ENCODE assay signal across 22 cellular contexts in the genomic region with DNA sequence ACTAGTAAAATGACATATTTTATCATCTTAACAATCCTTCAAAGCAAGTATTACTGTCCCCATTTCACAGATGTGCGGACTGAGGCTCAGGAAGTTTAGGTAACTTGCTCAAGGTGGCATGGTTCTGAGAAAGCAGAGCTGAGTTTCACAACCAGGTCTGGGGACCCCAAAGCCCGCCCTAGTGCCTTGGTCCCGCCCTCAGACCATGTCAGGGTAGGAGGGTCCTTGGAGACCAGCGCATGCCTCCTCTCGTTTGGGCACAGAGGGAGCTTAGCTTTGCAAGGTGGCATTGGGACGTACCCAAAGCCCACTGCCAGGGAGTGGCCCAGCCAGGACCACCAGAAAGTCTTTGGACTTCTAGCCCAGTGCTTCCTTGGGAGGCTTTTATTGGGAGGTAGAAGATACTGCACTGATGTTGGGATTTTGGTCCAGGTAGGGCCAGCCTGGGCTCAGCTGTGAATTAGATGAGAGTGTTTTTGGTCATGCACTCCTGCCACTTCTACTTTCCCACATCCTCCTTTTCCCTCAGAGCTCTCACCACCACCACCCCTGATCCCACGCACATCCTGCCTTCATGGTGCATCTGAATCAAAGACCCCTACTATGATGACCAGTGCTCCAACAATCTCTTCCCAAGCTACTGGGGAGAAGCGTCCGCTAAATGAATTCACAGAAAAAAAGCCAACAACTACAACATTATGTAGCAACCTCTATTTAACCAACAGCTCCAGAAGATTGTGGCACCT.
DNase-seq lines count a peak whose midpoint lies in the region; ATAC-seq and TF ChIP-seq lines count a peak whose summit lies in the region.
"Had no signal": no experiment of that assay in that cellular context is flagged by ENCODE, and none has a peak within 500 bp of the region (broad histone marks: within the 10 kb centered on the region; RNA-seq: fewer than 3 reads in every experiment).

No MANE protein-coding gene starts in this region.

- H4K20me1 ChIP-seq in osteoblast (ENCODE audit: insufficient read depth, low read length), result no peaks in the 10 kb centered on the region
- no peaks in the 10 kb centered on the region for H4K20me1 ChIP-seq in hepatocyte (ENCODE audit: insufficient read depth, poor library complexity, severe bottlenecking)

- TF ChIP-seq CTCF in right atrium auricular region (IDR thresholded peaks at IDR 0.05) (no peak), osteoblast (IDR thresholded peaks at IDR 0.05; ENCODE audit: extremely low read depth, low read depth, low read length) (no peak), type B pancreatic cell (conservative IDR thresholded peaks at IDR 0.05) (no peak), hepatocyte (IDR thresholded peaks at IDR 0.05; ENCODE audit: poor library complexity) (no peak)

- peaks cover 12% of the 10 kb centered on the region for H3K27me3 Mint-ChIP-seq in type B pancreatic cell

- peak; percentile 47 for DNase-seq in right atrium auricular region (ENCODE audit: low spot score)
- DNase-seq in Right ventricle myocardium superior, result no peak
- peak; percentile 38 for DNase-seq in islet precursor cell
- peak; percentile 47 for DNase-seq in osteoblast (ENCODE audit: insufficient read length, low spot score, missing footprints)
- no peak for DNase-seq in Kasumi-1 (lab: John Stamatoyannopoulos, UW)
- DNase-seq in type B pancreatic cell (ENCODE audit: extremely low spot score, unreplicated experiment), result no peak
- no peak for DNase-seq in hepatocyte (ENCODE audit: low spot score)
- DNase-seq: Calu3; CD8-positive, alpha-beta memory T cell; GOT3; NCI-H1105; NCI-H1694; NCI-H2081; NCI-H2171 treated with DMSO at 0.1 percent for 48 hours; NCI-H446; NCI-H526; OCI-M1 had no signal

- no peaks in the 10 kb centered on the region for H3K36me3 ChIP-seq in right atrium auricular region
- H3K36me3 ChIP-seq in osteoblast (ENCODE audit: insufficient read depth, low read length), result no peaks in the 10 kb centered on the region
- no peaks in the 10 kb centered on the region for H3K36me3 ChIP-seq in hepatocyte (replicated peaks; ENCODE audit: insufficient read depth, low read depth)

- no peak overlapping the region for H3K4me3 Mint-ChIP-seq in type B pancreatic cell
- H3K4me3 Mint-ChIP-seq: CD8-positive, alpha-beta memory T cell had no signal

- no peak overlapping the region for H3K4me3 ChIP-seq in right atrium auricular region
- H3K4me3 ChIP-seq in osteoblast (ENCODE audit: insufficient read depth, low read length), result no peak overlapping the region
- H3K4me3 ChIP-seq in hepatocyte, result no peak overlapping the region

- H3K9me3 ChIP-seq in right atrium auricular region, result peaks cover 0 to 11% of the 10 kb centered on the region in 2 donors
- H3K9me3 ChIP-seq in osteoblast (ENCODE audit: low read depth, low read length), result no peaks in the 10 kb centered on the region
- no peaks in the 10 kb centered on the region for H3K9me3 ChIP-seq in hepatocyte (ENCODE audit: low read depth)

- H3K4me1 Mint-ChIP-seq in type B pancreatic cell (ENCODE audit: unreplicated experiment), result peaks cover 3% of the 10 kb centered on the region
- H3K4me1 Mint-ChIP-seq: CD8-positive, alpha-beta memory T cell had no signal

- H3K4me2 ChIP-seq in osteoblast (ENCODE audit: insufficient read depth, low read length) (no peak overlapping the region), hepatocyte (no peak overlapping the region)
- H3K4me2 ChIP-seq: KMS-11 had no signal

- H3K36me3 Mint-ChIP-seq in type B pancreatic cell, result no peaks in the 10 kb centered on the region

- H3K4me1 ChIP-seq in right atrium auricular region, result peaks cover 0 to 15% of the 10 kb centered on the region in 2 donors
- H3K4me1 ChIP-seq in osteoblast (ENCODE audit: insufficient read depth, low read length), result peaks cover 13% of the 10 kb centered on the region
- H3K4me1 ChIP-seq in hepatocyte (ENCODE audit: insufficient read depth), result peaks cover 3% of the 10 kb centered on the region

- H3K27ac ChIP-seq in right atrium auricular region (no peak overlapping the region), osteoblast (ENCODE audit: low read depth, low read length) (no peak overlapping the region), hepatocyte (no peak overlapping the region)
- H3K27ac ChIP-seq: C4-2B, HL-60, KMS-11 had no signal

- 91% methylated on average over 9 of the region's 9 CpGs for WGBS in hepatocyte (ENCODE audit: low lambda C conversion rate, missing lambda C conversion rate)

- intact Hi-C loops in Right ventricle myocardium superior (cut with DNase I), result no loop called here

- H3K9me2 ChIP-seq in hepatocyte (replicated peaks; ENCODE audit: insufficient read depth), result no peaks in the 10 kb centered on the region

- no peaks in the 10 kb centered on the region for H3K9me3 Mint-ChIP-seq in type B pancreatic cell

- H3K27ac Mint-ChIP-seq in type B pancreatic cell, result no peak overlapping the region

- no peak for ATAC-seq in Right ventricle myocardium superior (ENCODE audit: poor library complexity)
- ATAC-seq: HCT116, Right ventricle myocardium inferior had no signal

- H2AFZ ChIP-seq in osteoblast (ENCODE audit: low read length) (no peak overlapping the region), hepatocyte (no peak overlapping the region)

- H3K27me3 ChIP-seq in right atrium auricular region (no peaks in the 10 kb centered on the region), osteoblast (ENCODE audit: insufficient read depth, low read length) (no peaks in the 10 kb centered on the region), hepatocyte (no peaks in the 10 kb centered on the region)

- no peaks in the 10 kb centered on the region for H3K79me2 ChIP-seq in osteoblast (ENCODE audit: insufficient read depth, low read length)
- H3K79me2 ChIP-seq in hepatocyte, result no peaks in the 10 kb centered on the region

Comparison
In these comparisons a context has a peak if more than half of its experiments do, and no peak if none do; other contexts are left out.
1. DNase-seq: peak in right atrium auricular region (single experiment), islet precursor cell (single experiment) and osteoblast (single experiment); none in Right ventricle myocardium superior (single experiment), Kasumi-1 (0 of 2), type B pancreatic cell (single experiment) and hepatocyte (single experiment).